Comparison of ENCODE assay signal across 3 cellular contexts in genomic region chr2:72255540-72255939, GRCh38.
"Had no signal": no experiment of that assay in that cellular context is flagged by ENCODE, and none has a peak within 500 bp of the region (broad histone marks: within the 10 kb centered on the region; RNA-seq: fewer than 3 reads in every experiment).

No MANE protein-coding gene starts in this region.

- DNase-seq: GDM1, GF-D8 had no signal

- H3K4me3 ChIP-seq: GM12878 had no signal

- ATAC-seq: GM12878 had no signal
